In the genomic region with DNA sequence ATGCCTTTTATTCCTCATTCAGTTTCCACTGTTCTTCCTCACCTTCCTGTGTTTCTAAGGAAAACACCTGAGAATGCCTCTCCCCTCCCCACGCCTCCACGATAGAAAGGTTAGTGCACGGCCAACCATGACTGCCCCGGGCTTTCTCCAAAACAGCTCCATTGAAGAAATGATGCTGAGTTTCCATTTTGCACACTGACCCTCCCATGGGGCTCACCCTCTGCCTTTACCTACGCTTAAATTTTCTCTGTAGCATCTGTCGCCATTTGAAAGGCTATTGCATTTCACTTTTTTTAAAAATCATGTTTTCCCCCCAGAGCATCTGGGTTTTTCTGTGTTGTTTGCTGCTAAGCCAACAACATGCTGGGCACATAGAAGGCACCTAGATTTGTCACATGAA, we compare ENCODE assay signal across 27 cellular contexts.
"Had no signal": no experiment of that assay in that cellular context is flagged by ENCODE, and none has a peak within 500 bp of the region (broad histone marks: within the 10 kb centered on the region; RNA-seq: fewer than 3 reads in every experiment).

No MANE protein-coding gene starts in this region.

- H3K36me3 ChIP-seq: breast epithelium, esophagus muscularis mucosa, heart left ventricle, uterus had no signal

- H3K4me3 ChIP-seq: breast epithelium, esophagus muscularis mucosa, heart left ventricle, lung, mucosa of descending colon, uterus had no signal

- FAIRE-seq: kidney, TTC549 had no signal

- H3K27ac ChIP-seq: breast epithelium, esophagus muscularis mucosa, heart left ventricle, uterus, VCaP had no signal

- H3K4me1 ChIP-seq: breast epithelium, esophagus muscularis mucosa, heart left ventricle, uterus had no signal

- H3K27me3 ChIP-seq: esophagus muscularis mucosa, foreskin keratinocyte, heart left ventricle, uterus had no signal

- H3K9me3 ChIP-seq: breast epithelium, esophagus muscularis mucosa, heart left ventricle, mucosa of descending colon, uterus had no signal

- ATAC-seq: activated naive CD4-positive, alpha-beta T cell treated with anti-CD3 and anti-CD28 coated beads, Interleukin-2, amount 50 U/mL, for 72 hours; activated T-cell treated with anti-CD3 and anti-CD28 coated beads, Interleukin-2, amount 50 U/mL, for 72 hours; foreskin keratinocyte; heart left ventricle; left colon; mucosa of descending colon; natural killer cell treated with Interleukin-12 subunit alpha and Interleukin-12 subunit beta and Interleukin-15 and Interleukin-18, amount 100 ng/mL, for 72 hours; right cardiac atrium had no signal

- DNase-seq: activated CD4-positive, alpha-beta T cell treated with anti-CD3 and anti-CD28 coated beads for 4 hours; activated CD4-positive, alpha-beta T cell treated with anti-CD3 and anti-CD28 coated beads, Interleukin-2, amount 50 U/mL, for 4 hours; activated naive CD4-positive, alpha-beta T cell; activated T-cell treated with anti-CD3 and anti-CD28 coated beads for 4 hours; activated T-cell treated with anti-CD3 and anti-CD28 coated beads, Interleukin-2, amount 50 U/mL, for 72 hours; central memory CD4-positive, alpha-beta T cell; endodermal cell; foreskin keratinocyte; heart left ventricle; hypothalamus; immature natural killer cell; kidney; left colon; mucosa of descending colon; posterior cingulate gyrus; right cardiac atrium; stimulated activated CD4-positive, alpha-beta T cell treated with anti-CD3 and anti-CD28 coated beads, Interleukin-15, amount 100 ng/mL, for 24 hours; stimulated activated CD4-positive, alpha-beta T cell treated with anti-CD3 and anti-CD28 coated beads, Interleukin-2, amount 100 ng/mL, for 24 hours; stimulated activated naive CD4-positive, alpha-beta T cell treated with Interleukin-2 at 50 U/mL for 16 hours; uterus had no signal
